ENCODE assay signal across 8 cellular contexts in genomic region chr14:89618821-89619551, GRCh38.
DNase-seq lines count a peak whose midpoint lies in the region; ATAC-seq, FAIRE-seq and TF ChIP-seq lines count a peak whose summit lies in the region.

No MANE protein-coding gene starts in this region.

- H3K9me1 ChIP-seq in keratinocyte (ENCODE audit: control insufficient read depth, extremely low read depth, insufficient read depth, low read length): no peaks in the 10 kb centered on the region

- H3K27me3 ChIP-seq in WERI-Rb-1 (ENCODE audit: insufficient read depth, low read depth, severe bottlenecking): no peaks in the 10 kb centered on the region
- H3K27me3 ChIP-seq in keratinocyte (ENCODE audit: control insufficient read depth, extremely low read depth, insufficient read depth, low read length): no peaks in the 10 kb centered on the region

- dilution Hi-C loops in keratinocyte (cut with MboI; ENCODE audit: extremely low pct_ligation_motif_present, low sequenced_read_pairs): no loop called here

- FAIRE-seq in keratinocyte (lab: Jason Lieb, UNC): no peak

- H3K4me2 ChIP-seq in keratinocyte (ENCODE audit: control insufficient read depth, extremely low read depth, insufficient read depth, low read depth, low read length): peak overlapping the region; percentile 99

- H3K36me3 ChIP-seq in WERI-Rb-1 (no peaks in the 10 kb centered on the region), keratinocyte (ENCODE audit: control insufficient read depth in 2 of 2, extremely low read depth in 1 of 2, insufficient read depth in 2 of 2, low read length in 2 of 2) (no peaks in the 10 kb centered on the region)

- H2AFZ ChIP-seq in keratinocyte (ENCODE audit: control insufficient read depth, low read length): peak overlapping the region; percentile 90

- no peaks in the 10 kb centered on the region for H3K79me2 ChIP-seq in keratinocyte (ENCODE audit: control insufficient read depth, insufficient read depth, low read length)

- peaks cover 14% of the 10 kb centered on the region for H3K4me1 ChIP-seq in keratinocyte (ENCODE audit: control insufficient read depth, extremely low read depth, insufficient read depth, low read length)

- H4K20me1 ChIP-seq in keratinocyte (ENCODE audit: control insufficient read depth, extremely low read depth, insufficient read depth, low read length): no peaks in the 10 kb centered on the region

- peak; percentile 80 for ATAC-seq in HG02798 (IDR thresholded peaks at IDR 0.05; ENCODE audit: poor library complexity, unreplicated experiment)

- no peaks in the 10 kb centered on the region for H3K9me3 ChIP-seq in WERI-Rb-1 (ENCODE audit: severe bottlenecking)
- H3K9me3 ChIP-seq in keratinocyte (ENCODE audit: control insufficient read depth, low read depth, low read length): no peaks in the 10 kb centered on the region

- TF ChIP-seq CTCF in WERI-Rb-1 (IDR thresholded peaks at IDR 0.05; ENCODE audit: low read depth, low read length) (no peak), keratinocyte (optimal IDR thresholded peaks at IDR 0.05 in 1 of 3, IDR thresholded peaks at IDR 0.05 in 1 of 3, conservative IDR thresholded peaks at IDR 0.05 in 1 of 3; ENCODE audit: extremely low read depth in 1 of 3, insufficient read depth in 2 of 3, low read length in 3 of 3) (no peak)

- H3K4me3 ChIP-seq in WERI-Rb-1 (ENCODE audit: low read depth, low read length) (peak overlapping the region; percentile 58), keratinocyte (ENCODE audit: control insufficient read depth in 2 of 3, extremely low read depth in 1 of 3, insufficient read depth in 2 of 3, low read depth in 1 of 3, low read length in 3 of 3) (peak overlapping the region; percentile 63 to 84 (median 77))

- H3K9ac ChIP-seq in keratinocyte (ENCODE audit: control insufficient read depth, extremely low read depth, insufficient read depth, low read length): peak overlapping the region; percentile 82

- H3K27ac ChIP-seq in WERI-Rb-1: 0 out of 2 replicates have a peak overlapping the region, but pooled peaks have one; percentile 23
- no peak overlapping the region for H3K27ac ChIP-seq in caudate nucleus (ENCODE audit: low read depth, low read length)
- peak overlapping the region; percentile 56 for H3K27ac ChIP-seq in keratinocyte (ENCODE audit: control insufficient read depth, insufficient read depth, low read length)

- DNase-seq in NCI-H187 (lab: John Stamatoyannopoulos, UW) (peak; percentile 46 to 59), NCI-H187 treated with DMSO at 0.1 percent for 48 hours (lab: John Stamatoyannopoulos, UW) (no peak), NCI-H1930 (lab: John Stamatoyannopoulos, UW) (peak; percentile 49 to 65), WERI-Rb-1 (peak; percentile 73), caudate nucleus (lab: John Stamatoyannopoulos, UW) (peak in 48 of 61 donors; percentile 9 to 66 (median 44)), keratinocyte (ENCODE audit: low read depth, low spot score) (no peak)
- DNase-seq in stimulated activated CD4-positive, alpha-beta T cell treated with anti-CD3 and anti-CD28 coated beads, Interleukin-12 subunit alpha, Interleukin-12 subunit beta, amount 100 ng/mL, for 4 hours: peak; percentile 62

Comparison
In these comparisons a context has a peak if more than half of its experiments do, and no peak if none do; other contexts are left out.
1. DNase-seq: peak in NCI-H187 (2 of 2), NCI-H1930 (2 of 2), WERI-Rb-1 (single experiment), caudate nucleus (48 of 61) and stimulated activated CD4-positive, alpha-beta T cell treated with anti-CD3 and anti-CD28 coated beads, Interleukin-12 subunit alpha, Interleukin-12 subunit beta, amount 100 ng/mL, for 4 hours (single experiment); none in NCI-H187 treated with DMSO at 0.1 percent for 48 hours (single experiment) and keratinocyte (single experiment).